8 cellular contexts compared by ENCODE assay signal in the genomic region with DNA sequence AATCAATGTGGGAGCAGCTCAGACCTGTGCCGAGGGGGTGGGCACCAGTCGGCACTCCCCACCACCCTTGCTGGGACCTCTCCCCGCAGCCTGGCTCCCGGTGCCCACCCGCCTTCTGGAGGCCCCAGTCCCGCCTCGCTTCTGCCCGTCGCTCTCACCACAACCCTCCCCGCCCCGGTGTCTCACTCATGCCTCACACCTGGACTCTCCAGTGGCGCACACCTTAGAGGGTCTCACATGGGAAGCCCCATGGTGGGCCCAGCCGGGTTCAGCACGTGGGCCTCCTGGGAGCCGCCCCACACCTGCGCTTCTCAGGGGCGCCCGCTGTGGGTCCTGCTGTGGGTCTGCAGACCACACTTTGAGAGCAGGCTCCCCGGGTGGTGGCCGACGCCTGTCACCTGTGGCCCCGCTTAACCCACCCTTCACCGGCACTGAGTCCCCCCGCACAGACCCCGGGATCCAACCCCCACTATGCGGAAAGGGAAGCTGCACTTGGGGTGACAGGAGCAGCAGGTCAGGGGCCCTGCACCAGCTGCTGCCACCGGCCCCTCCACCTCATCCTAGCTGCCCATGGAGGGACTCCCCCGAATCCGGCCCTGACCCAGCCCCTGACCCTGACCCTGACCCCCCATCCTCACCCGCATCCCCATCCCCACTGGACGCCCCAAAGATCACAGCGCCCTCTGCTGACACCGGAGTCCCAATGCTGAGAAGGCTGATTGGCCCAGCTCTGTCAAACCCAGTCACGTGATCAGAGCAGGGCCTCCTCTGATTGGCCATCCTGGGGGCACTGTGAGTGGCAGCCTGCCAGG. TPM values are rescaled to one million over a fixed set of nuclear protein-coding genes. Genes with fewer than 3 reads are reported as not detected.
DNase-seq lines count a peak whose midpoint lies in the region; ATAC-seq and TF ChIP-seq lines count a peak whose summit lies in the region.

No MANE protein-coding gene starts in this region.

- no peaks in the 10 kb centered on the region for H3K79me2 ChIP-seq in trophoblast cell (ENCODE audit: control insufficient read depth, insufficient read depth, low read length, poor library complexity)

- H3K9me3 ChIP-seq in trophoblast cell (ENCODE audit: insufficient read depth, low read depth, low read length) = peaks cover 3% of the 10 kb centered on the region

- no peak overlapping the region for H3K4me2 ChIP-seq in trophoblast cell (ENCODE audit: low read length)

- H3K4ac ChIP-seq in trophoblast cell (ENCODE audit: low read depth, low read length) = no peak overlapping the region

- POLR2A ChIA-PET in activated CD4-positive, alpha-beta T cell treated with anti-CD3 and anti-CD28 coated beads for 36 hours (lab: Charles Lee) = no interaction called here

- H3K9me3 Mint-ChIP-seq in activated CD4-positive, alpha-beta T cell treated with anti-CD3 and anti-CD28 coated beads for 36 hours (ENCODE audit: low read depth) = no peaks in the 10 kb centered on the region

- no peak overlapping the region for H3K23ac ChIP-seq in trophoblast cell (ENCODE audit: low read length)

- H4K91ac ChIP-seq in trophoblast cell (ENCODE audit: low read depth, low read length) = no peak overlapping the region

- H3K27ac Mint-ChIP-seq in activated CD4-positive, alpha-beta T cell treated with anti-CD3 and anti-CD28 coated beads for 36 hours = no peak overlapping the region

- H2BK120ac ChIP-seq in trophoblast cell (ENCODE audit: insufficient read depth, low read length, poor library complexity) = no peak overlapping the region

- no peaks in the 10 kb centered on the region for H3K4me1 Mint-ChIP-seq in activated CD4-positive, alpha-beta T cell treated with anti-CD3 and anti-CD28 coated beads for 36 hours

- peak; percentile 97 for ATAC-seq in activated CD4-positive, alpha-beta T cell treated with anti-CD3 and anti-CD28 coated beads for 36 hours
- no peak for ATAC-seq in HG03139 (IDR thresholded peaks at IDR 0.05; ENCODE audit: unreplicated experiment)

- CTCF ChIA-PET in activated CD4-positive, alpha-beta T cell treated with anti-CD3 and anti-CD28 coated beads for 36 hours (lab: Charles Lee) = interaction anchor here (0.5 to 1.4 kb wide), 5 partner anchors 14 to 230 kb away, joined by 3 to 4 read pairs (median 3); a partner anchor contains a TSS

- peaks cover 0 to 8% of the 10 kb centered on the region in 2 experiments for H3K4me1 ChIP-seq in trophoblast cell (ENCODE audit: control insufficient read depth in 1 of 2, insufficient read depth in 2 of 2, low read length in 2 of 2)

- no peak overlapping the region for H3K18ac ChIP-seq in trophoblast cell (ENCODE audit: low read length)

- no peak overlapping the region for H2AK5ac ChIP-seq in trophoblast cell (ENCODE audit: low read length)

- no peaks in the 10 kb centered on the region for H3K36me3 Mint-ChIP-seq in activated CD4-positive, alpha-beta T cell treated with anti-CD3 and anti-CD28 coated beads for 36 hours (ENCODE audit: low read depth)

- H3K27me3 ChIP-seq in H7 (ENCODE audit: control insufficient read depth, insufficient read depth, low read length) (no peaks in the 10 kb centered on the region), trophoblast cell (ENCODE audit: insufficient read depth, low read length) (no peaks in the 10 kb centered on the region)

- H3K9ac ChIP-seq in trophoblast cell (ENCODE audit: low read length) = no peak overlapping the region

- H3K4me3 Mint-ChIP-seq in activated CD4-positive, alpha-beta T cell treated with anti-CD3 and anti-CD28 coated beads for 36 hours = no peak overlapping the region

- no peaks in the 10 kb centered on the region for H3K27me3 Mint-ChIP-seq in activated CD4-positive, alpha-beta T cell treated with anti-CD3 and anti-CD28 coated beads for 36 hours

- H3K27ac ChIP-seq in caudate nucleus (ENCODE audit: low read depth, low read length) (no peak overlapping the region), trophoblast cell (ENCODE audit: low read depth, low read length) (no peak overlapping the region)

- DNase-seq in AG10803 (ENCODE audit: low read depth) (peak; percentile 17), H7 (peak; percentile 95), hepatic stellate cell (ENCODE audit: low spot score) (peak; percentile 77), caudate nucleus (lab: John Stamatoyannopoulos, UW) (no peak), trophoblast cell (no peak), Ammon's horn (ENCODE audit: low spot score) (no peak)
- DNase-seq in activated CD4-positive, alpha-beta T cell treated with anti-CD3 and anti-CD28 coated beads for 36 hours = peak; percentile 78

- H2BK5ac ChIP-seq in trophoblast cell (ENCODE audit: low read depth, low read length, poor library complexity) = no peak overlapping the region

- peak; percentile 34 for TF ChIP-seq CTCF in AG10803 (conservative IDR thresholded peaks at IDR 0.05; ENCODE audit: low read length)

- no peak overlapping the region for H4K8ac ChIP-seq in trophoblast cell (ENCODE audit: low read depth, low read length)

- WGBS in trophoblast cell (ENCODE audit: extremely low coverage, insufficient coverage, insufficient read length) = no CpG with 5 or more reads among the region's 34 CpGs

- no peak overlapping the region for H2BK12ac ChIP-seq in trophoblast cell (ENCODE audit: low read length)

- H2AFZ ChIP-seq in trophoblast cell (ENCODE audit: insufficient read depth, low read length, poor library complexity) = no peak overlapping the region

- H3K4me3 ChIP-seq in AG10803 (ENCODE audit: low read length) (no peak overlapping the region), H7 (ENCODE audit: insufficient read depth, low read depth, low read length) (no peak overlapping the region), trophoblast cell (ENCODE audit: low read depth, low read length) (no peak overlapping the region)

- H3K36me3 ChIP-seq in H7 (replicated peaks; ENCODE audit: control insufficient read depth, insufficient read depth, low read length) = no peaks in the 10 kb centered on the region
- H3K36me3 ChIP-seq in trophoblast cell (ENCODE audit: control insufficient read depth in 1 of 2, insufficient read depth in 2 of 2, low read length in 2 of 2) = no peaks in the 10 kb centered on the region

- intact Hi-C loops in activated CD4-positive, alpha-beta T cell treated with anti-CD3 and anti-CD28 coated beads for 36 hours (cut with DNase I, micrococcal nuclease) = no loop called here

- no peaks in the 10 kb centered on the region for H3K79me1 ChIP-seq in trophoblast cell (ENCODE audit: low read length)

- no peak overlapping the region for H4K12ac ChIP-seq in trophoblast cell (ENCODE audit: low read depth, low read length)

- no peak overlapping the region for H3K14ac ChIP-seq in trophoblast cell (ENCODE audit: low read length)

RNA-seq across cellular contexts. Expression of a gene that starts 27.4 kb away (rescaled TPM):
- 39.1 and 44.2 TPM in 2 replicates for total RNA-seq in H7 (2014; rRNA removed; shearing (Covaris generic))
- total RNA-seq in activated CD4-positive, alpha-beta T cell treated with anti-CD3 and anti-CD28 coated beads for 36 hours = 10 to 100 TPM; 47.6 to 52.9 TPM
- polyA plus RNA-seq in trophoblast cell (2013) = 35.9 and 39.2 TPM in 2 replicates

Comparison
In these comparisons a context has a peak if more than half of its experiments do, and no peak if none do; other contexts are left out.
1. DNase-seq: peak in AG10803 (single experiment), H7 (single experiment), activated CD4-positive, alpha-beta T cell treated with anti-CD3 and anti-CD28 coated beads for 36 hours (single experiment) and hepatic stellate cell (single experiment); none in caudate nucleus (0 of 61), trophoblast cell (0 of 2) and Ammon's horn (single experiment).